1 cellular context compared by ENCODE assay signal in the genomic region with DNA sequence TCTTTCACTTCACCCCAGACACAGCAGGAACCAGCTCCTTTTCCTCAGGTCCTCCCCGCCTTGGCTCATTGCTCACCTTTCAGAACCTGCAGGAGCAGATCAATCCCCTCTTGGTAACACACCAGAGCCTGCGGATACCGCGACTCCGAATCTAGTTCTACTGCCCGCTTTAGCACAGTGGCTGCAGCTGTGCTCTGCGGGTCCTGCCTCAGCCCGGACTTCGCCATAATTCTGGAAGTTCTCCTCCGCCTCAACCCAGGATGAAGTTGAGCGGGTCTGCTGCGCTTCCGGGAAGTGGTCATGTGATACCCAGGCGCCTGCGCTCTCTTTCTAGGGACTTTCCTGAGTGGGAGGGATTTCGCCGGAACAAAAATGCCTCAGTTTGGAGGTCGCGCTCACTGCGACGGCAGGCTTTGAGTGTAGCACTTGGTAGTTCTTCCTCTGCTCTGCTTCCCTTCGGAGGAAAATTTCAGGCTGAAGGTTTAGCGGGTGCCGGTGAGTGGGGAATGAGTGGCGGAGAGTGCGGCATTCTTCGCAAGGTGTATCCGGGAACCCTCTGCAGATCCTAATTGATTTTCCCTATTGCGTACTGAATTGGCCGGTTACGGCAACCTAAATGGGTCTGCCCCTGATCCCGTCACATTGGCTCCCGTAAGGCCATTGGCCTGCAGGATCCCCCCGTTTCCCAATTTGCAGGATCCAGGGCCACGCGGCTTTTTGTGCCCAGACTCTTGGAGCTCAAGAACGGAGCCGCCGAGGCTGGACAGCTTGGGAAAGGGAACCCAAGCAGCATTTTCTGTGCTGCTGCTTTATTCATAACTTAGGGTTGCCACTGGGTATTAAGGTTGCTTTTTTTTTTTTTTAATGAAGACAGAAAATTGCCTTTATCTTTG.
TF ChIP-seq lines count a peak whose summit lies in the region.

A gene (minus strand): TSS at position 304 of the 893 bp plus-strand sequence. CDS start 77 bp downstream, at position 227.
A gene (plus strand): TSS at position 430 of the 893 bp plus-strand sequence. CDS start 5,020 bp downstream, outside the sequence.

TF ChIP-seq in HEK293, 187 proteins besides CTCF, POLR2A, EP300 and RAD21 (continued from another document and continues in another):
- peak; percentile 33; the same call in 1 of the 2 replicates for TF ChIP-seq ZBTB20 (tag by site-specific recombination; IDR thresholded peaks at IDR 0.05)
- peak; percentile 70; the same call in 1 of the 2 replicates for TF ChIP-seq ZBTB7A (tag by site-specific recombination; IDR thresholded peaks at IDR 0.05; ENCODE audit: low read depth)
- TF ChIP-seq ZNF792 (tag by site-specific recombination; IDR thresholded peaks at IDR 0.05), result no peak
- TF ChIP-seq, protein P1, sequence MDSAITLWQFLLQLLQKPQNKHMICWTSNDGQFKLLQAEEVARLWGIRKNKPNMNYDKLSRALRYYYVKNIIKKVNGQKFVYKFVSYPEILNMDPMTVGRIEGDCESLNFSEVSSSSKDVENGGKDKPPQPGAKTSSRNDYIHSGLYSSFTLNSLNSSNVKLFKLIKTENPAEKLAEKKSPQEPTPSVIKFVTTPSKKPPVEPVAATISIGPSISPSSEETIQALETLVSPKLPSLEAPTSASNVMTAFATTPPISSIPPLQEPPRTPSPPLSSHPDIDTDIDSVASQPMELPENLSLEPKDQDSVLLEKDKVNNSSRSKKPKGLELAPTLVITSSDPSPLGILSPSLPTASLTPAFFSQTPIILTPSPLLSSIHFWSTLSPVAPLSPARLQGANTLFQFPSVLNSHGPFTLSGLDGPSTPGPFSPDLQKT (IDR thresholded peaks at IDR 0.05; ENCODE audit: borderline replicate concordance, low read depth, low read length), result no peak
- TF ChIP-seq ZNF184 (tag by site-specific recombination; IDR thresholded peaks at IDR 0.05), result no peak; the same call in 1 of the 2 replicates
- TF ChIP-seq, protein P2, sequence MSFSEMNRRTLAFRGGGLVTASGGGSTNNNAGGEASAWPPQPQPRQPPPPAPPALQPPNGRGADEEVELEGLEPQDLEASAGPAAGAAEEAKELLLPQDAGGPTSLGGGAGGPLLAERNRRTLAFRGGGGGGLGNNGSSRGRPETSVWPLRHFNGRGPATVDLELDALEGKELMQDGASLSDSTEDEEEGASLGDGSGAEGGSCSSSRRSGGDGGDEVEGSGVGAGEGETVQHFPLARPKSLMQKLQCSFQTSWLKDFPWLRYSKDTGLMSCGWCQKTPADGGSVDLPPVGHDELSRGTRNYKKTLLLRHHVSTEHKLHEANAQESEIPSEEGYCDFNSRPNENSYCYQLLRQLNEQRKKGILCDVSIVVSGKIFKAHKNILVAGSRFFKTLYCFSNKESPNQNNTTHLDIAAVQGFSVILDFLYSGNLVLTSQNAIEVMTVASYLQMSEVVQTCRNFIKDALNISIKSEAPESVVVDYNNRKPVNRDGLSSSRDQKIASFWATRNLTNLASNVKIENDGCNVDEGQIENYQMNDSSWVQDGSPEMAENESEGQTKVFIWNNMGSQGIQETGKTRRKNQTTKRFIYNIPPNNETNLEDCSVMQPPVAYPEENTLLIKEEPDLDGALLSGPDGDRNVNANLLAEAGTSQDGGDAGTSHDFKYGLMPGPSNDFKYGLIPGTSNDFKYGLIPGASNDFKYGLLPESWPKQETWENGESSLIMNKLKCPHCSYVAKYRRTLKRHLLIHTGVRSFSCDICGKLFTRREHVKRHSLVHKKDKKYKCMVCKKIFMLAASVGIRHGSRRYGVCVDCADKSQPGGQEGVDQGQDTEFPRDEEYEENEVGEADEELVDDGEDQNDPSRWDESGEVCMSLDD (tag by site-specific recombination; IDR thresholded peaks at IDR 0.05), result 0 out of 2 replicates have a peak, but pooled peaks have one; percentile 42
- no peak for TF ChIP-seq ZNF223 (tag by site-specific recombination; IDR thresholded peaks at IDR 0.05)
- TF ChIP-seq ZFHX2 (tag by site-specific recombination; conservative IDR thresholded peaks at IDR 0.05), result peak; percentile 88
- peak; percentile 75; the same call in 1 of the 2 replicates for TF ChIP-seq ZFP37 (tag by site-specific recombination; IDR thresholded peaks at IDR 0.05)
- TF ChIP-seq REPIN1 (tag by site-specific recombination; IDR thresholded peaks at IDR 0.05; ENCODE audit: low read depth), result 0 out of 2 replicates have a peak, but pooled peaks have one; percentile 21
- TF ChIP-seq ZNF112 (tag by site-specific recombination; IDR thresholded peaks at IDR 0.05), result no peak
- TF ChIP-seq SCRT2 (tag by site-specific recombination; IDR thresholded peaks at IDR 0.05), result peak; percentile 40; the same call in 1 of the 2 replicates
- TF ChIP-seq ZNF561 (tag by site-specific recombination; IDR thresholded peaks at IDR 0.05; ENCODE audit: borderline replicate concordance), result peak; percentile 88; the same call in 1 of the 2 replicates
- no peak for TF ChIP-seq GLI2 (tag by site-specific recombination; IDR thresholded peaks at IDR 0.05; ENCODE audit: borderline replicate concordance, low read depth)
- TF ChIP-seq ZBTB17 (tag by site-specific recombination; IDR thresholded peaks at IDR 0.05), result peak; percentile 93
- 0 out of 2 replicates have a peak, but pooled peaks have one; percentile 7 for TF ChIP-seq ZIC2 (tag by site-specific recombination; IDR thresholded peaks at IDR 0.05)
- no peak for TF ChIP-seq ZFP41 (tag by site-specific recombination; IDR thresholded peaks at IDR 0.05; ENCODE audit: borderline replicate concordance)
- TF ChIP-seq OSR2 (tag by site-specific recombination; IDR thresholded peaks at IDR 0.05), result peak; percentile 35
- no peak for TF ChIP-seq SALL2 (tag by site-specific recombination; IDR thresholded peaks at IDR 0.05; ENCODE audit: borderline replicate concordance)
- TF ChIP-seq, protein P3, sequence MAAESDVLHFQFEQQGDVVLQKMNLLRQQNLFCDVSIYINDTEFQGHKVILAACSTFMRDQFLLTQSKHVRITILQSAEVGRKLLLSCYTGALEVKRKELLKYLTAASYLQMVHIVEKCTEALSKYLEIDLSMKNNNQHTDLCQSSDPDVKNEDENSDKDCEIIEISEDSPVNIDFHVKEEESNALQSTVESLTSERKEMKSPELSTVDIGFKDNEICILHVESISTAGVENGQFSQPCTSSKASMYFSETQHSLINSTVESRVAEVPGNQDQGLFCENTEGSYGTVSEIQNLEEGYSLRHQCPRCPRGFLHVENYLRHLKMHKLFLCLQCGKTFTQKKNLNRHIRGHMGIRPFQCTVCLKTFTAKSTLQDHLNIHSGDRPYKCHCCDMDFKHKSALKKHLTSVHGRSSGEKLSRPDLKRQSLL (tag by site-specific recombination; IDR thresholded peaks at IDR 0.05), result peak; percentile 54; the same call in 1 of the 2 replicates
- TF ChIP-seq ZNF530 (tag by site-specific recombination; IDR thresholded peaks at IDR 0.05; ENCODE audit: low read depth), result no peak
- no peak for TF ChIP-seq ZNF433 (tag by site-specific recombination; IDR thresholded peaks at IDR 0.05; ENCODE audit: low read depth)
- no peak for TF ChIP-seq ZNF202 (tag by site-specific recombination; IDR thresholded peaks at IDR 0.05; ENCODE audit: borderline replicate concordance)
- peak; percentile 60; the same call in 1 of the 2 replicates for TF ChIP-seq YY1 (tag by site-specific recombination; IDR thresholded peaks at IDR 0.05)
- no peak for TF ChIP-seq ZNF571 (tag by site-specific recombination; IDR thresholded peaks at IDR 0.05)
- peak; percentile 57; the same call in 1 of the 2 replicates for TF ChIP-seq ZEB2 (tag by site-specific recombination; IDR thresholded peaks at IDR 0.05)
- TF ChIP-seq KLF10 (tag by site-specific recombination; IDR thresholded peaks at IDR 0.05), result peak; percentile 54; the same call in 1 of the 2 replicates
- peak; percentile 78 for TF ChIP-seq ZNF629 (tag by site-specific recombination; IDR thresholded peaks at IDR 0.05)
- TF ChIP-seq ZNF391 (tag by site-specific recombination; IDR thresholded peaks at IDR 0.05; ENCODE audit: borderline replicate concordance, low read depth), result peak; percentile 89; the same call in 1 of the 2 replicates
- TF ChIP-seq ZNF23 (tag by site-specific recombination; IDR thresholded peaks at IDR 0.05; ENCODE audit: borderline replicate concordance), result no peak
- TF ChIP-seq, protein P4, sequence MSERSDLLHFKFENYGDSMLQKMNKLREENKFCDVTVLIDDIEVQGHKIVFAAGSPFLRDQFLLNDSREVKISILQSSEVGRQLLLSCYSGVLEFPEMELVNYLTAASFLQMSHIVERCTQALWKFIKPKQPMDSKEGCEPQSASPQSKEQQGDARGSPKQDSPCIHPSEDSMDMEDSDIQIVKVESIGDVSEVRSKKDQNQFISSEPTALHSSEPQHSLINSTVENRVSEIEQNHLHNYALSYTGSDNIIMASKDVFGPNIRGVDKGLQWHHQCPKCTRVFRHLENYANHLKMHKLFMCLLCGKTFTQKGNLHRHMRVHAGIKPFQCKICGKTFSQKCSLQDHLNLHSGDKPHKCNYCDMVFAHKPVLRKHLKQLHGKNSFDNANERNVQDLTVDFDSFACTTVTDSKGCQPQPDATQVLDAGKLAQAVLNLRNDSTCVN (tag by site-specific recombination; optimal IDR thresholded peaks at IDR 0.05), result peak; percentile 46
- TF ChIP-seq ZNF585B (tag by site-specific recombination; IDR thresholded peaks at IDR 0.05), result no peak
- TF ChIP-seq WT1 (tag by site-specific recombination; IDR thresholded peaks at IDR 0.05), result no peak
- TF ChIP-seq, protein P5, sequence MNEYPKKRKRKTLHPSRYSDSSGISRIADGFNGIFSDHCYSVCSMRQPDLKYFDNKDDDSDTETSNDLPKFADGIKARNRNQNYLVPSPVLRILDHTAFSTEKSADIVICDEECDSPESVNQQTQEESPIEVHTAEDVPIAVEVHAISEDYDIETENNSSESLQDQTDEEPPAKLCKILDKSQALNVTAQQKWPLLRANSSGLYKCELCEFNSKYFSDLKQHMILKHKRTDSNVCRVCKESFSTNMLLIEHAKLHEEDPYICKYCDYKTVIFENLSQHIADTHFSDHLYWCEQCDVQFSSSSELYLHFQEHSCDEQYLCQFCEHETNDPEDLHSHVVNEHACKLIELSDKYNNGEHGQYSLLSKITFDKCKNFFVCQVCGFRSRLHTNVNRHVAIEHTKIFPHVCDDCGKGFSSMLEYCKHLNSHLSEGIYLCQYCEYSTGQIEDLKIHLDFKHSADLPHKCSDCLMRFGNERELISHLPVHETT (tag by site-specific recombination; IDR thresholded peaks at IDR 0.05), result peak; percentile 89
- TF ChIP-seq RBAK (tag by site-specific recombination; IDR thresholded peaks at IDR 0.05), result no peak
- TF ChIP-seq, protein P6, sequence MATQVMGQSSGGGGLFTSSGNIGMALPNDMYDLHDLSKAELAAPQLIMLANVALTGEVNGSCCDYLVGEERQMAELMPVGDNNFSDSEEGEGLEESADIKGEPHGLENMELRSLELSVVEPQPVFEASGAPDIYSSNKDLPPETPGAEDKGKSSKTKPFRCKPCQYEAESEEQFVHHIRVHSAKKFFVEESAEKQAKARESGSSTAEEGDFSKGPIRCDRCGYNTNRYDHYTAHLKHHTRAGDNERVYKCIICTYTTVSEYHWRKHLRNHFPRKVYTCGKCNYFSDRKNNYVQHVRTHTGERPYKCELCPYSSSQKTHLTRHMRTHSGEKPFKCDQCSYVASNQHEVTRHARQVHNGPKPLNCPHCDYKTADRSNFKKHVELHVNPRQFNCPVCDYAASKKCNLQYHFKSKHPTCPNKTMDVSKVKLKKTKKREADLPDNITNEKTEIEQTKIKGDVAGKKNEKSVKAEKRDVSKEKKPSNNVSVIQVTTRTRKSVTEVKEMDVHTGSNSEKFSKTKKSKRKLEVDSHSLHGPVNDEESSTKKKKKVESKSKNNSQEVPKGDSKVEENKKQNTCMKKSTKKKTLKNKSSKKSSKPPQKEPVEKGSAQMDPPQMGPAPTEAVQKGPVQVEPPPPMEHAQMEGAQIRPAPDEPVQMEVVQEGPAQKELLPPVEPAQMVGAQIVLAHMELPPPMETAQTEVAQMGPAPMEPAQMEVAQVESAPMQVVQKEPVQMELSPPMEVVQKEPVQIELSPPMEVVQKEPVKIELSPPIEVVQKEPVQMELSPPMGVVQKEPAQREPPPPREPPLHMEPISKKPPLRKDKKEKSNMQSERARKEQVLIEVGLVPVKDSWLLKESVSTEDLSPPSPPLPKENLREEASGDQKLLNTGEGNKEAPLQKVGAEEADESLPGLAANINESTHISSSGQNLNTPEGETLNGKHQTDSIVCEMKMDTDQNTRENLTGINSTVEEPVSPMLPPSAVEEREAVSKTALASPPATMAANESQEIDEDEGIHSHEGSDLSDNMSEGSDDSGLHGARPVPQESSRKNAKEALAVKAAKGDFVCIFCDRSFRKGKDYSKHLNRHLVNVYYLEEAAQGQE (tag by site-specific recombination; IDR thresholded peaks at IDR 0.05), result no peak
- no peak for TF ChIP-seq ZNF416 (tag by site-specific recombination; IDR thresholded peaks at IDR 0.05)
- TF ChIP-seq, protein P7, sequence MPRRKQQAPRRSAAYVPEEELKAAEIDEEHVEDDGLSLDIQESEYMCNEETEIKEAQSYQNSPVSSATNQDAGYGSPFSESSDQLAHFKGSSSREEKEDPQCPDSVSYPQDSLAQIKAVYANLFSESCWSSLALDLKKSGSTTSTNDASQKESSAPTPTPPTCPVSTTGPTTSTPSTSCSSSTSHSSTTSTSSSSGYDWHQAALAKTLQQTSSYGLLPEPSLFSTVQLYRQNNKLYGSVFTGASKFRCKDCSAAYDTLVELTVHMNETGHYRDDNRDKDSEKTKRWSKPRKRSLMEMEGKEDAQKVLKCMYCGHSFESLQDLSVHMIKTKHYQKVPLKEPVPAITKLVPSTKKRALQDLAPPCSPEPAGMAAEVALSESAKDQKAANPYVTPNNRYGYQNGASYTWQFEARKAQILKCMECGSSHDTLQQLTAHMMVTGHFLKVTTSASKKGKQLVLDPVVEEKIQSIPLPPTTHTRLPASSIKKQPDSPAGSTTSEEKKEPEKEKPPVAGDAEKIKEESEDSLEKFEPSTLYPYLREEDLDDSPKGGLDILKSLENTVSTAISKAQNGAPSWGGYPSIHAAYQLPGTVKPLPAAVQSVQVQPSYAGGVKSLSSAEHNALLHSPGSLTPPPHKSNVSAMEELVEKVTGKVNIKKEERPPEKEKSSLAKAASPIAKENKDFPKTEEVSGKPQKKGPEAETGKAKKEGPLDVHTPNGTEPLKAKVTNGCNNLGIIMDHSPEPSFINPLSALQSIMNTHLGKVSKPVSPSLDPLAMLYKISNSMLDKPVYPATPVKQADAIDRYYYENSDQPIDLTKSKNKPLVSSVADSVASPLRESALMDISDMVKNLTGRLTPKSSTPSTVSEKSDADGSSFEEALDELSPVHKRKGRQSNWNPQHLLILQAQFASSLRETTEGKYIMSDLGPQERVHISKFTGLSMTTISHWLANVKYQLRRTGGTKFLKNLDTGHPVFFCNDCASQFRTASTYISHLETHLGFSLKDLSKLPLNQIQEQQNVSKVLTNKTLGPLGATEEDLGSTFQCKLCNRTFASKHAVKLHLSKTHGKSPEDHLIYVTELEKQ (tag by site-specific recombination; IDR thresholded peaks at IDR 0.05; ENCODE audit: borderline replicate concordance), result peak; percentile 63; the same call in 1 of the 2 replicates
- TF ChIP-seq ZNF24 (tag by site-specific recombination; IDR thresholded peaks at IDR 0.05), result peak; percentile 90
- TF ChIP-seq, protein P8, sequence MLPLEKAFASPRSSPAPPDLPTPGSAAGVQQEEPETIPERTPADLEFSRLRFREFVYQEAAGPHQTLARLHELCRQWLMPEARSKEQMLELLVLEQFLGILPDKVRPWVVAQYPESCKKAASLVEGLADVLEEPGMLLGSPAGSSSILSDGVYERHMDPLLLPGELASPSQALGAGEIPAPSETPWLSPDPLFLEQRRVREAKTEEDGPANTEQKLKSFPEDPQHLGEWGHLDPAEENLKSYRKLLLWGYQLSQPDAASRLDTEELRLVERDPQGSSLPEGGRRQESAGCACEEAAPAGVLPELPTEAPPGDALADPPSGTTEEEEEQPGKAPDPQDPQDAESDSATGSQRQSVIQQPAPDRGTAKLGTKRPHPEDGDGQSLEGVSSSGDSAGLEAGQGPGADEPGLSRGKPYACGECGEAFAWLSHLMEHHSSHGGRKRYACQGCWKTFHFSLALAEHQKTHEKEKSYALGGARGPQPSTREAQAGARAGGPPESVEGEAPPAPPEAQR (tag by site-specific recombination; IDR thresholded peaks at IDR 0.05), result peak; percentile 50; the same call in 1 of the 2 replicates
- peak; percentile 86 for TF ChIP-seq EGR2 (tag by site-specific recombination; IDR thresholded peaks at IDR 0.05; ENCODE audit: low read depth)
